In genomic region chr10:117646718-117647117, GRCh38 we compare ENCODE assay signal across 21 cellular contexts.
"Had no signal": no experiment of that assay in that cellular context is flagged by ENCODE, and none has a peak within 500 bp of the region (broad histone marks: within the 10 kb centered on the region; RNA-seq: fewer than 3 reads in every experiment).

No MANE protein-coding gene starts in this region.

- H3K27ac Mint-ChIP-seq: dendritic cell treated with granulocyte-macrophage colony-stimulating factor and Interleukin-4, amounts not matched to agents 40 ng/mL and 50 ng/mL, for 4 days; effector memory CD8-positive, alpha-beta T cell; endodermal cell; mesothelial cell of epicardium; naive B cell; naive thymus-derived CD8-positive, alpha-beta T cell had no signal

- H3K4me1 Mint-ChIP-seq: endodermal cell; mesothelial cell of epicardium; naive B cell; naive thymus-derived CD8-positive, alpha-beta T cell had no signal

- H3K36me3 Mint-ChIP-seq: naive B cell; naive thymus-derived CD8-positive, alpha-beta T cell had no signal

- DNase-seq: cortex of kidney; effector CD8-positive, alpha-beta T cell; effector memory CD8-positive, alpha-beta T cell; endodermal cell; erythroblast; esophagus squamous epithelium; foreskin melanocyte; gastrocnemius medialis; glutamatergic neuron; heart right ventricle; hippocampal formation; left cardiac atrium; left lung; left ventricle myocardium superior; lower lobe of right lung; mesenchymal stem cell; mucosa of descending colon; naive B cell; naive thymus-derived CD8-positive, alpha-beta T cell had no signal

- H3K9me3 Mint-ChIP-seq: dendritic cell treated with granulocyte-macrophage colony-stimulating factor and Interleukin-4, amounts not matched to agents 40 ng/mL and 50 ng/mL, for 4 days; effector memory CD8-positive, alpha-beta T cell had no signal

- H3K4me3 Mint-ChIP-seq: dendritic cell treated with granulocyte-macrophage colony-stimulating factor and Interleukin-4, amounts not matched to agents 40 ng/mL and 50 ng/mL, for 4 days; effector memory CD8-positive, alpha-beta T cell; endodermal cell; mesothelial cell of epicardium; naive B cell; naive thymus-derived CD8-positive, alpha-beta T cell had no signal
